ENCODE assay signal across 23 cellular contexts in the genomic region with DNA sequence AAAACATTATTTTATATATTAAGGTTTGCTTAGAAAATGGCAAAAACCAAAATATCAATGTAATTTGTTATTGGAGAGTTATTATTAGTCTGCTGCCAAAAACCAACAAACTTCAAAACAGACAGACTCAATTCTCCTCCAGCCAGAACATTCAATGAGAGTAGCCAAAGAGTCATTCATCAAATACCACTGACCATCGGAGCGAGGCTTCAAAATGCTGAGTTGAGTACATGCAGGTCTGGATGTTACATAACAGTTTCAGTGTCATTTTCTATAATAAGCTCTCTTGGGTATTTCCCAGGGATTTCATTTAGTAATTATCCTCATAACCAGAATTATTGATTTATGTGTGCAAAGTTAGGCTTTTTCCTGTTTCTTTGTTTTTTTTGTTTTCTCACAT. TPM values are rescaled to one million over a fixed set of nuclear protein-coding genes. Genes with fewer than 3 reads are reported as not detected.
DNase-seq lines count a peak whose midpoint lies in the region; ATAC-seq and TF ChIP-seq lines count a peak whose summit lies in the region.
"Had no signal": no experiment of that assay in that cellular context is flagged by ENCODE, and none has a peak within 500 bp of the region (broad histone marks: within the 10 kb centered on the region; RNA-seq: fewer than 3 reads in every experiment).

No MANE protein-coding gene starts in this region.

- H3K4me1 Mint-ChIP-seq in osteocyte (ENCODE audit: unreplicated experiment) (no peaks in the 10 kb centered on the region), mesothelial cell of epicardium (no peaks in the 10 kb centered on the region)
- no peaks in the 10 kb centered on the region for H3K4me1 Mint-ChIP-seq in effector memory CD8-positive, alpha-beta T cell (ENCODE audit: low read depth in 2 of 2)
- H3K4me1 Mint-ChIP-seq: CD14-positive monocyte; CD4-positive, alpha-beta memory T cell; CD4-positive, CD25-positive, alpha-beta regulatory T cell; CD8-positive, alpha-beta memory T cell had no signal

- peak; percentile 4 for DNase-seq in cerebellar cortex (ENCODE audit: low spot score)
- peak; percentile 14 for DNase-seq in kidney glomerular epithelial cell (lab: John Stamatoyannopoulos, UW)
- peak; percentile 5 for DNase-seq in osteocyte (ENCODE audit: extremely low spot score, unreplicated experiment)
- no peak for DNase-seq in effector memory CD8-positive, alpha-beta T cell
- no peak for DNase-seq in MV-4-11 (lab: John Stamatoyannopoulos, UW)
- DNase-seq in mesothelial cell of epicardium (ENCODE audit: low spot score in 2 of 2, unreplicated experiment in 2 of 2): no peak
- DNase-seq: 8988T; ACHN; BE2C; C1 segment of cervical spinal cord; CD4-positive, alpha-beta memory T cell; CD4-positive, CD25-positive, alpha-beta regulatory T cell; CD8-positive, alpha-beta memory T cell; COR-L47; DMS 273 treated with DMSO at 0.1 percent for 48 hours; DMS153; DMS53; DMS79; DND-41; EL; GF-D8 had no signal

- no peak overlapping the region for H3K27ac Mint-ChIP-seq in osteocyte (ENCODE audit: unreplicated experiment)
- H3K27ac Mint-ChIP-seq in effector memory CD8-positive, alpha-beta T cell: no peak overlapping the region
- H3K27ac Mint-ChIP-seq in mesothelial cell of epicardium: no peak overlapping the region
- H3K27ac Mint-ChIP-seq: CD14-positive monocyte; CD4-positive, CD25-positive, alpha-beta regulatory T cell; CD8-positive, alpha-beta memory T cell had no signal

- no peak for ATAC-seq in effector memory CD8-positive, alpha-beta T cell (replicated peaks)
- no peak for ATAC-seq in HG03354 (IDR thresholded peaks at IDR 0.05; ENCODE audit: poor library complexity, severe bottlenecking, unreplicated experiment)

- H3K36me3 Mint-ChIP-seq in osteocyte (ENCODE audit: unreplicated experiment): no peaks in the 10 kb centered on the region
- H3K36me3 Mint-ChIP-seq in effector memory CD8-positive, alpha-beta T cell (ENCODE audit: insufficient read depth): no peaks in the 10 kb centered on the region
- H3K36me3 Mint-ChIP-seq in mesothelial cell of epicardium: no peaks in the 10 kb centered on the region
- H3K36me3 Mint-ChIP-seq: CD14-positive monocyte; CD4-positive, alpha-beta memory T cell; CD4-positive, CD25-positive, alpha-beta regulatory T cell; CD8-positive, alpha-beta memory T cell had no signal

- H3K27me3 Mint-ChIP-seq in osteocyte (ENCODE audit: unreplicated experiment): peaks cover 37% of the 10 kb centered on the region
- H3K27me3 Mint-ChIP-seq in effector memory CD8-positive, alpha-beta T cell: peaks cover 63 to 93% of the 10 kb centered on the region in 2 donors
- peaks cover 63% of the 10 kb centered on the region for H3K27me3 Mint-ChIP-seq in mesothelial cell of epicardium (ENCODE audit: low read depth)

- no peaks in the 10 kb centered on the region for H3K9me3 Mint-ChIP-seq in osteocyte (ENCODE audit: unreplicated experiment)
- H3K9me3 Mint-ChIP-seq in effector memory CD8-positive, alpha-beta T cell: peaks cover 0 to 3% of the 10 kb centered on the region in 2 donors
- no peaks in the 10 kb centered on the region for H3K9me3 Mint-ChIP-seq in mesothelial cell of epicardium

- no peak overlapping the region for H3K4me3 Mint-ChIP-seq in osteocyte (ENCODE audit: unreplicated experiment)
- H3K4me3 Mint-ChIP-seq in effector memory CD8-positive, alpha-beta T cell: no peak overlapping the region
- H3K4me3 Mint-ChIP-seq in mesothelial cell of epicardium: no peak overlapping the region
- H3K4me3 Mint-ChIP-seq: CD4-positive, alpha-beta memory T cell; CD4-positive, CD25-positive, alpha-beta regulatory T cell; CD8-positive, alpha-beta memory T cell had no signal

- no peak for TF ChIP-seq CTCF in osteocyte (IDR thresholded peaks at IDR 0.05)
- no peak for TF ChIP-seq CTCF in mesothelial cell of epicardium (IDR thresholded peaks at IDR 0.05; ENCODE audit: unreplicated experiment)

RNA-seq across cellular contexts. Expression of gene CHST1, which starts 42.6 kb away (rescaled TPM):
- total RNA-seq in osteocyte (0.16 and 0.67 TPM in 2 replicates), mesothelial cell of epicardium (1.0 to 1.6 TPM (median 1.4 TPM) in 3 replicates)
- total RNA-seq: CD4-positive, alpha-beta memory T cell had no signal

Comparison
In these comparisons a context has a peak if more than half of its experiments do, and no peak if none do; other contexts are left out.
1. DNase-seq: peak in cerebellar cortex (single experiment), kidney glomerular epithelial cell (single experiment) and osteocyte (single experiment); none in effector memory CD8-positive, alpha-beta T cell (0 of 3), MV-4-11 (single experiment) and mesothelial cell of epicardium (0 of 2).